ENCODE assay signal across 31 cellular contexts in genomic region chr20:52832151-52832550, GRCh38.
"Had no signal": no experiment of that assay in that cellular context is flagged by ENCODE, and none has a peak within 500 bp of the region (broad histone marks: within the 10 kb centered on the region; RNA-seq: fewer than 3 reads in every experiment).

No MANE protein-coding gene starts in this region.

- H2AFZ ChIP-seq: neural progenitor cell, parathyroid adenoma had no signal

- H3K9ac ChIP-seq: neural progenitor cell, parathyroid adenoma had no signal

- DNase-seq: natural killer cell; occipital lobe; ovary; posterior cingulate gyrus; psoas muscle; right cardiac atrium; spleen; stimulated activated CD4-positive, alpha-beta T cell treated with anti-CD3 and anti-CD28 coated beads, Interleukin-12 subunit alpha, Interleukin-12 subunit beta, amount 100 ng/mL, for 4 hours; stimulated activated CD4-positive, alpha-beta T cell treated with anti-CD3 and anti-CD28 coated beads, Interleukin-1b, Interleukin-23, amount 100 ng/mL, for 48 hours; stimulated activated CD4-positive, alpha-beta T cell treated with anti-CD3 and anti-CD28 coated beads, Interleukin-4, amount 100 ng/mL, for 1 hour; stimulated activated CD4-positive, alpha-beta T cell treated with anti-CD3 and anti-CD28 coated beads, Interleukin-4, amount 100 ng/mL, for 4 hours; stimulated activated CD8-positive, alpha-beta memory T cell treated with anti-CD3 and anti-CD28 coated beads, Interleukin-4, amount 100 ng/mL, for 48 hours; stimulated activated naive CD4-positive, alpha-beta T cell; stimulated activated naive CD8-positive, alpha-beta T cell treated with anti-CD3 and anti-CD28 coated beads, Interleukin-15, amount 100 ng/mL, for 72 hours; stimulated activated naive CD8-positive, alpha-beta T cell treated with anti-CD3 and anti-CD28 coated beads, Interleukin-15, Interleukin-2, amounts not matched to agents 100 U/mL and 50 U/mL, for 24 hours; substantia nigra; testis; tibial artery; transverse colon; upper lobe of right lung; uterus had no signal

- H3K27me3 ChIP-seq: neural progenitor cell, ovary, spleen, suprapubic skin, testis, tibial artery, transverse colon, upper lobe of right lung, uterus had no signal

- H3K4me3 Mint-ChIP-seq: natural killer cell; nephron; neural progenitor cell; stimulated activated memory B cell treated with anti-CD40 and anti-IgM and Interleukin-4, amounts not matched to agents 10 μg/mL and 1 μg/mL and 100 μg/mL, for 72 hours; stimulated activated naive CD8-positive, alpha-beta T cell treated with anti-CD3 and anti-CD28 coated beads, Interleukin-15, amount 100 ng/mL, for 72 hours; type B pancreatic cell had no signal

- ATAC-seq: natural killer cell; psoas muscle; right cardiac atrium; sciatic nerve; stimulated activated memory B cell treated with anti-CD40 and anti-IgM and Interleukin-4, amounts not matched to agents 10 μg/mL and 1 μg/mL and 100 μg/mL, for 72 hours; stimulated activated naive CD8-positive, alpha-beta T cell treated with anti-CD3 and anti-CD28 coated beads, Interleukin-15, amount 100 ng/mL, for 72 hours; stimulated activated naive CD8-positive, alpha-beta T cell treated with anti-CD3 and anti-CD28 coated beads, Interleukin-15, Interleukin-2, amounts not matched to agents 100 U/mL and 50 U/mL, for 24 hours; upper lobe of right lung had no signal

- H3K79me2 ChIP-seq: parathyroid adenoma had no signal

- H3K27ac Mint-ChIP-seq: natural killer cell; nephron; neural progenitor cell; progenitor cell of endocrine pancreas; stimulated activated memory B cell treated with anti-CD40 and anti-IgM and Interleukin-4, amounts not matched to agents 10 μg/mL and 1 μg/mL and 100 μg/mL, for 72 hours; stimulated activated naive CD8-positive, alpha-beta T cell treated with anti-CD3 and anti-CD28 coated beads, Interleukin-15, amount 100 ng/mL, for 72 hours; type B pancreatic cell had no signal

- H3K4me1 Mint-ChIP-seq: natural killer cell; nephron; stimulated activated memory B cell treated with anti-CD40 and anti-IgM and Interleukin-4, amounts not matched to agents 10 μg/mL and 1 μg/mL and 100 μg/mL, for 72 hours; stimulated activated naive CD8-positive, alpha-beta T cell treated with anti-CD3 and anti-CD28 coated beads, Interleukin-15, amount 100 ng/mL, for 72 hours had no signal

- H3K4me2 ChIP-seq: neural progenitor cell, smooth muscle cell had no signal

- H3K36me3 ChIP-seq: neural progenitor cell, ovary, spleen, suprapubic skin, tibial artery, transverse colon, upper lobe of right lung, uterus had no signal

- H3K27ac ChIP-seq: neural progenitor cell, ovary, parathyroid adenoma, psoas muscle, skin epidermis, spleen, suprapubic skin, testis, tibial artery, transverse colon, upper lobe of right lung, uterus had no signal

- H3K9me3 Mint-ChIP-seq: stimulated activated naive CD8-positive, alpha-beta T cell treated with anti-CD3 and anti-CD28 coated beads, Interleukin-15, amount 100 ng/mL, for 72 hours had no signal

- H3K27me3 Mint-ChIP-seq: stimulated activated naive CD8-positive, alpha-beta T cell treated with anti-CD3 and anti-CD28 coated beads, Interleukin-15, amount 100 ng/mL, for 72 hours; type B pancreatic cell had no signal

- H3K36me3 Mint-ChIP-seq: natural killer cell; neural progenitor cell; stimulated activated memory B cell treated with anti-CD40 and anti-IgM and Interleukin-4, amounts not matched to agents 10 μg/mL and 1 μg/mL and 100 μg/mL, for 72 hours; type B pancreatic cell had no signal

- H3K4me3 ChIP-seq: neural progenitor cell, ovary, psoas muscle, skin epidermis, smooth muscle cell, spleen, suprapubic skin, testis, tibial artery, transverse colon, upper lobe of right lung, uterus had no signal

- H3K9me3 ChIP-seq: ovary, testis, tibial artery had no signal

- H3K4me1 ChIP-seq: neural progenitor cell, parathyroid adenoma, psoas muscle, spleen, suprapubic skin, testis, tibial artery, transverse colon, upper lobe of right lung, uterus had no signal
